8 cellular contexts compared by ENCODE assay signal in the genomic region with DNA sequence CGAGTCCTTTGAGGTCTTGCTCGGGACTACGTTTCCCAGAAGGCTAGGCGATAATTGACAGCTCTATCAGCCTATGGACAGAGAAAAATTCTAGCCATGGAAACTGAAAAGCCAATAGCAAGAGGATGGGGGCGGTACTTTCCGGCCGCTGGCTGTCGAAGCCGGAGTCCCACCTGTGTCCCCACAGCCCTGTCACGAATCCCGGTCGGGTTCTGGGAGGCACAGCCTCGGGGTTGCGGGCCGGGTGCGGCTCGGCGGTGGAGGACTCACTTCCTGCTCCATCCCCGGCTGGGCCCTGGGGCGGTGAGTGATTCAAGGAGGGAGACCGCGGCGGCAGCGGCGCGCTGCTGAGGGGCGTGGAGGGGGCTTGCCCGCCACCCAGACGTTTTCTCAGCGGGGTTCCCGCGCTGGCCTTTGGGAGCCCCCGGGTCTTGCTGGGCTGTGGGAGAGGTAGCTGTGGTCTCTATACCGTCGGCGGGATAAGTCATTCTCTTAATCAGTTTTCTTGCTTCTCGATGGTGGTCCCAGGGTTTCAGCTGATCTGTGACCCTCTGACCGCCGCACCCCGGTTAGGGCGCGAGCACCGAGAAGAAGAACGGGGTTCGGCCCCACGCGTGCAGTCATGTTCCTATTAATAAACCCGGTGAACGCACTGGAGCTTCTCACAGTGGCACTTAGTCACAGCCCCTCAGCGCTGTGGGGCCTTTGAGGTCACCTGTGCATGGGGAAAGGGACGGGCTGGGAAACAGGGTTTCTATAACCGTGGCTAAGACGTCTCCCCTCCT.
DNase-seq lines count a peak whose midpoint lies in the region; ATAC-seq and TF ChIP-seq lines count a peak whose summit lies in the region.

A gene (plus strand): TSS at position 176 of the 785 bp plus-strand sequence. CDS start 2,377 bp downstream, outside the sequence.

- H3K4me1 ChIP-seq in OCI-LY3 (ENCODE audit: low read length) (peaks cover 4% of the 10 kb centered on the region), mucosa of rectum (ENCODE audit: control insufficient read depth in 2 of 2, insufficient read depth in 2 of 2, low read length in 2 of 2) (peaks cover 4 to 8% of the 10 kb centered on the region in 2 donors)

- DNase-seq in DMS 273 (lab: John Stamatoyannopoulos, UW; ENCODE audit: unreplicated experiment) (peak; percentile 95), HuH-7.5 (ENCODE audit: low spot score) (peak; percentile 99), activated T-cell treated with anti-CD3 and anti-CD28 coated beads for 24 hours (ENCODE audit: low read depth) (peak; percentile 84), erythroblast (lab: John Stamatoyannopoulos, UW) (peak; percentile 93 to 97)
- peak; percentile 76 to 80 for DNase-seq in stimulated activated CD8-positive, alpha-beta memory T cell treated with anti-CD3 and anti-CD28 coated beads, Interleukin-4, amount 100 ng/mL, for 4 hours (ENCODE audit: low read depth in 2 of 2, low spot score in 1 of 2)

- TF ChIP-seq POLR2A in erythroblast (IDR thresholded peaks at IDR 0.05; ENCODE audit: low read length): no peak

- H3K27me3 ChIP-seq in OCI-LY3 (ENCODE audit: low read depth, low read length): no peaks in the 10 kb centered on the region
- H3K27me3 ChIP-seq in mucosa of rectum (ENCODE audit: control insufficient read depth in 2 of 2, insufficient read depth in 2 of 2, low read length in 2 of 2): no peaks in the 10 kb centered on the region

- no peak within 1 kb of the TSS for H3K27ac ChIP-seq in OCI-LY3 (ENCODE audit: low read length)
- H3K27ac ChIP-seq in mucosa of rectum (ENCODE audit: low read depth in 2 of 2, low read length in 2 of 2): peak within 1 kb of the TSS; percentile 71 to 80

- no peaks in the 10 kb centered on the region for H3K9me3 ChIP-seq in OCI-LY3 (ENCODE audit: insufficient read depth, low read length)
- H3K9me3 ChIP-seq in mucosa of rectum (ENCODE audit: control insufficient read depth in 2 of 2, low read length in 2 of 2): no peaks in the 10 kb centered on the region

- H3K4me2 ChIP-seq in OCI-LY3 (ENCODE audit: low read length): peak within 1 kb of the TSS; percentile 93

- ATAC-seq in GM21528 (IDR thresholded peaks at IDR 0.05; ENCODE audit: low FRiP score, unreplicated experiment): peak; percentile 99

- H4K20me1 ChIP-seq in OCI-LY3 (ENCODE audit: insufficient read depth, low read length): no peaks in the 10 kb centered on the region

- H3K36me3 ChIP-seq in OCI-LY3 (replicated peaks; ENCODE audit: low read depth, low read length): no peaks in the 10 kb centered on the region
- no peaks in the 10 kb centered on the region for H3K36me3 ChIP-seq in mucosa of rectum (ENCODE audit: control insufficient read depth in 2 of 2, insufficient read depth in 2 of 2, low read length in 2 of 2)

- H3K4me3 ChIP-seq in OCI-LY3 (ENCODE audit: low read length) (peak within 1 kb of the TSS; percentile 77), mucosa of rectum (ENCODE audit: low read length in 2 of 2) (peak within 1 kb of the TSS; percentile 86 to 90)

- H3K79me2 ChIP-seq in OCI-LY3 (ENCODE audit: low read length): no peaks in the 10 kb centered on the region

- H3K9ac ChIP-seq in OCI-LY3 (ENCODE audit: low read length): peak within 1 kb of the TSS; percentile 56
- peak within 1 kb of the TSS; percentile 75 to 95 for H3K9ac ChIP-seq in mucosa of rectum (ENCODE audit: low read depth in 1 of 2, low read length in 2 of 2)

- TF ChIP-seq CTCF in OCI-LY3 (IDR thresholded peaks at IDR 0.05; ENCODE audit: low read depth, low read length): no peak

- peak within 1 kb of the TSS; percentile 96 for H2AFZ ChIP-seq in OCI-LY3 (ENCODE audit: low read depth, low read length)
